In genomic region chr7:44276571-44277101, GRCh38 we compare ENCODE assay signal across 1 cellular context.
TF ChIP-seq lines count a peak whose summit lies in the region.

No MANE protein-coding gene starts in this region.

TF ChIP-seq in neural cell, 6 proteins besides CTCF, POLR2A, EP300 and RAD21 (continued from another document):
- TF ChIP-seq REST (IDR thresholded peaks at IDR 0.05; ENCODE audit: borderline replicate concordance): no peak
- TF ChIP-seq TAF1 (IDR thresholded peaks at IDR 0.05; ENCODE audit: low read depth): no peak
- TF ChIP-seq MXI1 (conservative IDR thresholded peaks at IDR 0.05; ENCODE audit: poor library complexity, severe bottlenecking): no peak
